ENCODE assay signal across 11 cellular contexts in genomic region chr5:38497946-38498345, GRCh38. TPM values are rescaled to one million over a fixed set of nuclear protein-coding genes. Genes with fewer than 3 reads are reported as not detected.
DNase-seq lines count a peak whose midpoint lies in the region; ATAC-seq and TF ChIP-seq lines count a peak whose summit lies in the region.
"Had no signal": no experiment of that assay in that cellular context is flagged by ENCODE, and none has a peak within 500 bp of the region (broad histone marks: within the 10 kb centered on the region; RNA-seq: fewer than 3 reads in every experiment).

No MANE protein-coding gene starts in this region.

- H3K79me2 ChIP-seq in OCI-LY7 (ENCODE audit: insufficient read depth, low read depth, low read length) (no peaks in the 10 kb centered on the region), fibroblast of lung (ENCODE audit: control insufficient read depth, insufficient read depth, low read length) (no peaks in the 10 kb centered on the region)

- H3K4me1 ChIP-seq in OCI-LY7 (ENCODE audit: insufficient read depth, low read length, poor library complexity, severe bottlenecking) (no peaks in the 10 kb centered on the region), fibroblast of lung (ENCODE audit: control insufficient read depth, extremely low read depth, insufficient read depth, low read length) (no peaks in the 10 kb centered on the region)
- H3K4me1 ChIP-seq: BLaER1 treated with 17β-estradiol and CSF1 and Interleukin-3, amounts not matched to agents 10 nM and 100 nM had no signal

- H4K20me1 ChIP-seq in OCI-LY7 (ENCODE audit: insufficient read depth, low read length), result no peaks in the 10 kb centered on the region
- no peaks in the 10 kb centered on the region for H4K20me1 ChIP-seq in fibroblast of lung (ENCODE audit: control insufficient read depth, extremely low read depth, insufficient read depth, low read length)
- H4K20me1 ChIP-seq: BLaER1 treated with 17β-estradiol and CSF1 and Interleukin-3, amounts not matched to agents 10 nM and 100 nM had no signal

- no peaks in the 10 kb centered on the region for H3K4me1 Mint-ChIP-seq in T-helper 2 cell treated with Interferon-gamma antibody and Interleukin-4, amounts not matched to agents 5 μg/mL and 100 μg/mL, for 36 hours (ENCODE audit: low read depth)

- H3K36me3 Mint-ChIP-seq in T-helper 2 cell treated with Interferon-gamma antibody and Interleukin-4, amounts not matched to agents 5 μg/mL and 100 μg/mL, for 36 hours (ENCODE audit: low read depth), result no peaks in the 10 kb centered on the region

- 0 out of 2 replicates have a peak, but pooled peaks have one; percentile 18 for TF ChIP-seq CTCF in OCI-LY7 (conservative IDR thresholded peaks at IDR 0.05; ENCODE audit: low read length)
- peak; percentile 13 to 36 for TF ChIP-seq CTCF in fibroblast of lung (conservative IDR thresholded peaks at IDR 0.05 in 1 of 2, IDR thresholded peaks at IDR 0.05 in 1 of 2; ENCODE audit: low read depth in 1 of 2, low read length in 2 of 2)

- ATAC-seq in sciatic nerve (peak; percentile 72), GM21529 (IDR thresholded peaks at IDR 0.05; ENCODE audit: unreplicated experiment) (no peak)

- no TSS peak for BruUV-seq in OCI-LY7 (replicated peaks; lab: Mats Ljungman, UMichigan)

- no peak overlapping the region for H3K4me3 Mint-ChIP-seq in T-helper 2 cell treated with Interferon-gamma antibody and Interleukin-4, amounts not matched to agents 5 μg/mL and 100 μg/mL, for 36 hours

- intact Hi-C loops in OCI-LY7 (cut with micrococcal nuclease; ENCODE audit: unreplicated experiment) (no loop called here), sciatic nerve (cut with DNase I) (no loop called here)

- H3K9me3 ChIP-seq in OCI-LY7 (ENCODE audit: low read length), result no peaks in the 10 kb centered on the region
- H3K9me3 ChIP-seq in fibroblast of lung (ENCODE audit: control insufficient read depth, insufficient read depth, low read depth, low read length), result no peaks in the 10 kb centered on the region
- H3K9me3 ChIP-seq: BLaER1 treated with 17β-estradiol and CSF1 and Interleukin-3, amounts not matched to agents 10 nM and 100 nM had no signal

- H3K27me3 ChIP-seq in fibroblast of lung (ENCODE audit: control insufficient read depth, insufficient read depth, low read length), result no peaks in the 10 kb centered on the region

- H3K36me3 ChIP-seq in OCI-LY7 (ENCODE audit: insufficient read depth, low read length), result no peaks in the 10 kb centered on the region
- peaks cover 5% of the 10 kb centered on the region for H3K36me3 ChIP-seq in fibroblast of lung (ENCODE audit: control insufficient read depth, insufficient read depth, low read length)
- H3K36me3 ChIP-seq: BLaER1 treated with 17β-estradiol and CSF1 and Interleukin-3, amounts not matched to agents 10 nM and 100 nM had no signal

- no peak overlapping the region for H3K27ac Mint-ChIP-seq in T-helper 2 cell treated with Interferon-gamma antibody and Interleukin-4, amounts not matched to agents 5 μg/mL and 100 μg/mL, for 36 hours

- H3K9ac ChIP-seq in fibroblast of lung (ENCODE audit: insufficient read depth, low read length), result no peak overlapping the region
- H3K9ac ChIP-seq: BLaER1 treated with 17β-estradiol and CSF1 and Interleukin-3, amounts not matched to agents 10 nM and 100 nM had no signal

- H3K27me3 Mint-ChIP-seq in T-helper 2 cell treated with Interferon-gamma antibody and Interleukin-4, amounts not matched to agents 5 μg/mL and 100 μg/mL, for 36 hours (ENCODE audit: low read depth), result peaks cover 10% of the 10 kb centered on the region

- H3K4me3 ChIP-seq in OCI-LY7 (ENCODE audit: low read depth, low read length, poor library complexity, severe bottlenecking), result no peak overlapping the region
- no peak overlapping the region for H3K4me3 ChIP-seq in fibroblast of lung (replicated peaks in 1 of 4; ENCODE audit: control extremely low read depth in 1 of 4, insufficient read depth in 1 of 4, low read depth in 3 of 4, low read length in 4 of 4)
- H3K4me3 ChIP-seq: BLaER1 treated with 17β-estradiol and CSF1 and Interleukin-3, amounts not matched to agents 10 nM and 100 nM had no signal

- H2AFZ ChIP-seq in OCI-LY7 (ENCODE audit: low read length) (no peak overlapping the region), fibroblast of lung (ENCODE audit: low read length) (no peak overlapping the region)

- CTCF ChIA-PET in OCI-LY7 (lab: Charles Lee; ENCODE audit: unreplicated experiment), result no interaction called here

- DNase-seq in NCI-H2196 (lab: John Stamatoyannopoulos, UW; ENCODE audit: unreplicated experiment) (peak; percentile 29), NCI-H2196 treated with DMSO at 0.1 percent for 48 hours (lab: John Stamatoyannopoulos, UW; ENCODE audit: unreplicated experiment) (no peak), OCI-LY7 (ENCODE audit: low spot score) (no peak), fibroblast of lung (ENCODE audit: low read depth in 2 of 2) (peak; percentile 24 to 59), sciatic nerve (ENCODE audit: low spot score) (no peak), T-helper 9 cell (no peak)
- DNase-seq in T-helper 2 cell treated with Interferon-gamma antibody and Interleukin-4, amounts not matched to agents 5 μg/mL and 100 μg/mL, for 36 hours (ENCODE audit: low spot score), result no peak
- DNase-seq: NCI-H2029 treated with DMSO at 0.1 percent for 48 hours had no signal

- H3K27ac ChIP-seq in OCI-LY7 (ENCODE audit: low read depth, low read length, poor library complexity, severe bottlenecking) (no peak overlapping the region), fibroblast of lung (ENCODE audit: insufficient read depth, low read length) (no peak overlapping the region)
- H3K27ac ChIP-seq: BLaER1 treated with 17β-estradiol and CSF1 and Interleukin-3, amounts not matched to agents 10 nM and 100 nM had no signal

- H3K9me3 Mint-ChIP-seq in T-helper 2 cell treated with Interferon-gamma antibody and Interleukin-4, amounts not matched to agents 5 μg/mL and 100 μg/mL, for 36 hours, result no peaks in the 10 kb centered on the region

- POLR2A ChIA-PET in OCI-LY7 (lab: Charles Lee), result interaction anchor here (0.7 kb wide), 1 partner anchor 407 kb away, joined by 3 read pairs; no protein-coding TSS in a partner anchor

- H3K9me2 ChIP-seq in OCI-LY7 (ENCODE audit: insufficient read depth, low read length), result no peaks in the 10 kb centered on the region

- no peak overlapping the region for H3K4me2 ChIP-seq in OCI-LY7 (ENCODE audit: low read length)
- no peak overlapping the region for H3K4me2 ChIP-seq in fibroblast of lung (ENCODE audit: extremely low read depth, insufficient read depth, low read length)
- H3K4me2 ChIP-seq: BLaER1 treated with 17β-estradiol and CSF1 and Interleukin-3, amounts not matched to agents 10 nM and 100 nM had no signal

RNA-seq across cellular contexts. Expression of gene LIFR, which starts 58.5 kb away (rescaled TPM):
- not detected in 2 replicates for total RNA-seq in OCI-LY7 (2014; rRNA removed; shearing (Covaris generic))
- total RNA-seq in OCI-LY7 (2022) (not detected in 2 replicates), fibroblast of lung (65.1 and 84.5 TPM in 2 replicates), sciatic nerve (106 TPM)
- 35.7 and 43.6 TPM in 2 replicates for polyA plus RNA-seq in fibroblast of lung
- polyA plus RNA-seq in fibroblast of lung (2012), result 19.8 and 26.6 TPM in 2 replicates
- 15.3 and 21.3 TPM in 2 replicates for polyA minus RNA-seq in fibroblast of lung (ENCODE audit: low replicate concordance)
- total RNA-seq: T-helper 1 cell treated with Interleukin-12 subunit alpha and Interleukin-12 subunit beta and Interleukin-4 antibody, amounts not matched to agents 30 ng/mL and 1 ng/mL, for 36 hours had no signal

Comparison
In these comparisons a context has a peak if more than half of its experiments do, and no peak if none do; other contexts are left out.
1. DNase-seq: peak in NCI-H2196 (single experiment) and fibroblast of lung (2 of 2); none in NCI-H2196 treated with DMSO at 0.1 percent for 48 hours (single experiment), OCI-LY7 (single experiment), sciatic nerve (single experiment), T-helper 9 cell (single experiment) and T-helper 2 cell treated with Interferon-gamma antibody and Interleukin-4, amounts not matched to agents 5 μg/mL and 100 μg/mL, for 36 hours (single experiment).
2. RNA of gene LIFR, which starts 58.5 kb away (total RNA-seq): 106 TPM in sciatic nerve (single experiment) and 65.1 to 84.5 TPM in fibroblast of lung; not detected in OCI-LY7; every median in the first group is over 10 times any median in the second.